In the genomic region with DNA sequence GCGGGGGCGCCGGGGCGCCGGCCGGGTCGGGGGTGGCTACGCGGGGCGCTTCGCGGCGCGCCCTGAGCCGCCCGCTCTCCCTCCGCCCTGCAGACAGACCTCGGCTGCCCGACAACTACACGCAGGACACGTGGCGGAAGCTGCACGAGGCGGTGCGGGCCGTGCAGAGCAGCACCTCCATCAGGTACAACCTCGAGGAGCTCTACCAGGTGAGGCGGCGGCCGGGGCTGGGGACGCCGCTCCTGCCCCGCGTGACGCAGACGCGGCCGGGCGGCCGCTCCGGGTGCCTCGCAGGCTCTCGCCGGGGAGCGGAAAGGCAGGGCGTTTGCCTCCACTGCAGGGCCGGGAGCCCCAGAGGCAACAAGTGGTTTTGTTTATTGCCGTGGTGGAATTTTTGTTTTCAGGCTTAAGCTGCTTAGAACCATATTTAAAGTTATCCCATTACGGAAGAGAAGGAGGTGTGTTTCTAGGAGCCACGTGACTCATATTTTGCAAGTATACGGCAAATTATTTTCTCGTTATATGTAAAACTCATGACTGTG, we compare ENCODE assay signal across 1 cellular context.
TF ChIP-seq lines count a peak whose summit lies in the region.

No MANE protein-coding gene starts in this region.

TF ChIP-seq in HepG2, 621 proteins besides CTCF, POLR2A, EP300 and RAD21 (continued from another document and continues in another):
- TF ChIP-seq, protein P1, sequence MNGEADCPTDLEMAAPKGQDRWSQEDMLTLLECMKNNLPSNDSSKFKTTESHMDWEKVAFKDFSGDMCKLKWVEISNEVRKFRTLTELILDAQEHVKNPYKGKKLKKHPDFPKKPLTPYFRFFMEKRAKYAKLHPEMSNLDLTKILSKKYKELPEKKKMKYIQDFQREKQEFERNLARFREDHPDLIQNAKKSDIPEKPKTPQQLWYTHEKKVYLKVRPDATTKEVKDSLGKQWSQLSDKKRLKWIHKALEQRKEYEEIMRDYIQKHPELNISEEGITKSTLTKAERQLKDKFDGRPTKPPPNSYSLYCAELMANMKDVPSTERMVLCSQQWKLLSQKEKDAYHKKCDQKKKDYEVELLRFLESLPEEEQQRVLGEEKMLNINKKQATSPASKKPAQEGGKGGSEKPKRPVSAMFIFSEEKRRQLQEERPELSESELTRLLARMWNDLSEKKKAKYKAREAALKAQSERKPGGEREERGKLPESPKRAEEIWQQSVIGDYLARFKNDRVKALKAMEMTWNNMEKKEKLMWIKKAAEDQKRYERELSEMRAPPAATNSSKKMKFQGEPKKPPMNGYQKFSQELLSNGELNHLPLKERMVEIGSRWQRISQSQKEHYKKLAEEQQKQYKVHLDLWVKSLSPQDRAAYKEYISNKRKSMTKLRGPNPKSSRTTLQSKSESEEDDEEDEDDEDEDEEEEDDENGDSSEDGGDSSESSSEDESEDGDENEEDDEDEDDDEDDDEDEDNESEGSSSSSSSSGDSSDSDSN (CRISPR knock-in tag; IDR thresholded peaks at IDR 0.05): peak; percentile 73; the same call in 1 of the 2 replicates
- TF ChIP-seq TOE1 (CRISPR knock-in tag; IDR thresholded peaks at IDR 0.05) (peak; percentile 64; the same call in 1 of the 2 replicates), ZNF253 (CRISPR knock-in tag; IDR thresholded peaks at IDR 0.05; ENCODE audit: borderline replicate concordance) (0 out of 2 replicates have a peak, but pooled peaks have one; percentile 74), HNRNPL (IDR thresholded peaks at IDR 0.05; ENCODE audit: low read depth, low read length) (no peak), PHF21A (CRISPR knock-in tag; IDR thresholded peaks at IDR 0.05) (no peak), ZNF138 (CRISPR knock-in tag; IDR thresholded peaks at IDR 0.05; ENCODE audit: low read depth) (0 out of 2 replicates have a peak, but pooled peaks have one; percentile 61), ZSCAN25 (CRISPR knock-in tag; IDR thresholded peaks at IDR 0.05) (no peak), RARG (CRISPR knock-in tag; IDR thresholded peaks at IDR 0.05; ENCODE audit: low read depth) (no peak), GLI4 (CRISPR knock-in tag; IDR thresholded peaks at IDR 0.05; ENCODE audit: borderline replicate concordance) (no peak), MED8 (CRISPR knock-in tag; IDR thresholded peaks at IDR 0.05; ENCODE audit: insufficient replicate concordance) (no peak), FIP1L1 (IDR thresholded peaks at IDR 0.05; ENCODE audit: borderline replicate concordance, insufficient read depth, low read depth, low read length) (no peak), CC2D1A (CRISPR knock-in tag; IDR thresholded peaks at IDR 0.05) (no peak), TCF12 (IDR thresholded peaks at IDR 0.05) (no peak), TCF12 (CRISPR knock-in tag; IDR thresholded peaks at IDR 0.05) (no peak), MEIS2 (CRISPR knock-in tag; IDR thresholded peaks at IDR 0.05) (peak; percentile 66; the same call in 1 of the 2 replicates), ZC3H4 (CRISPR knock-in tag; IDR thresholded peaks at IDR 0.05; ENCODE audit: borderline replicate concordance) (no peak), IKZF1 (IDR thresholded peaks at IDR 0.05) (no peak), SRSF1 (optimal IDR thresholded peaks at IDR 0.05; ENCODE audit: low read depth, low read length) (no peak), ZNF598 (CRISPR knock-in tag; IDR thresholded peaks at IDR 0.05; ENCODE audit: borderline replicate concordance) (no peak), NFKB2 (CRISPR knock-in tag; IDR thresholded peaks at IDR 0.05; ENCODE audit: borderline replicate concordance) (peak; percentile 91), ZNF562 (CRISPR knock-in tag; IDR thresholded peaks at IDR 0.05; ENCODE audit: borderline replicate concordance) (0 out of 2 replicates have a peak, but pooled peaks have one; percentile 16), MEF2D (CRISPR knock-in tag; IDR thresholded peaks at IDR 0.05) (no peak), SP2 (CRISPR knock-in tag; IDR thresholded peaks at IDR 0.05) (0 out of 2 replicates have a peak, but pooled peaks have one; percentile 33), ZNF496 (CRISPR knock-in tag; IDR thresholded peaks at IDR 0.05; ENCODE audit: insufficient replicate concordance) (no peak), HMG20A (CRISPR knock-in tag; IDR thresholded peaks at IDR 0.05; ENCODE audit: borderline replicate concordance) (no peak), RFXANK (CRISPR knock-in tag; IDR thresholded peaks at IDR 0.05) (no peak), FOXC1 (CRISPR knock-in tag; IDR thresholded peaks at IDR 0.05; ENCODE audit: borderline replicate concordance) (no peak; the same call in 1 of the 2 replicates)
- TF ChIP-seq, protein P2, sequence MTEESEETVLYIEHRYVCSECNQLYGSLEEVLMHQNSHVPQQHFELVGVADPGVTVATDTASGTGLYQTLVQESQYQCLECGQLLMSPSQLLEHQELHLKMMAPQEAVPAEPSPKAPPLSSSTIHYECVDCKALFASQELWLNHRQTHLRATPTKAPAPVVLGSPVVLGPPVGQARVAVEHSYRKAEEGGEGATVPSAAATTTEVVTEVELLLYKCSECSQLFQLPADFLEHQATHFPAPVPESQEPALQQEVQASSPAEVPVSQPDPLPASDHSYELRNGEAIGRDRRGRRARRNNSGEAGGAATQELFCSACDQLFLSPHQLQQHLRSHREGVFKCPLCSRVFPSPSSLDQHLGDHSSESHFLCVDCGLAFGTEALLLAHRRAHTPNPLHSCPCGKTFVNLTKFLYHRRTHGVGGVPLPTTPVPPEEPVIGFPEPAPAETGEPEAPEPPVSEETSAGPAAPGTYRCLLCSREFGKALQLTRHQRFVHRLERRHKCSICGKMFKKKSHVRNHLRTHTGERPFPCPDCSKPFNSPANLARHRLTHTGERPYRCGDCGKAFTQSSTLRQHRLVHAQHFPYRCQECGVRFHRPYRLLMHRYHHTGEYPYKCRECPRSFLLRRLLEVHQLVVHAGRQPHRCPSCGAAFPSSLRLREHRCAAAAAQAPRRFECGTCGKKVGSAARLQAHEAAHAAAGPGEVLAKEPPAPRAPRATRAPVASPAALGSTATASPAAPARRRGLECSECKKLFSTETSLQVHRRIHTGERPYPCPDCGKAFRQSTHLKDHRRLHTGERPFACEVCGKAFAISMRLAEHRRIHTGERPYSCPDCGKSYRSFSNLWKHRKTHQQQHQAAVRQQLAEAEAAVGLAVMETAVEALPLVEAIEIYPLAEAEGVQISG (CRISPR knock-in tag; IDR thresholded peaks at IDR 0.05): peak; percentile 81
- TF ChIP-seq, protein P3, sequence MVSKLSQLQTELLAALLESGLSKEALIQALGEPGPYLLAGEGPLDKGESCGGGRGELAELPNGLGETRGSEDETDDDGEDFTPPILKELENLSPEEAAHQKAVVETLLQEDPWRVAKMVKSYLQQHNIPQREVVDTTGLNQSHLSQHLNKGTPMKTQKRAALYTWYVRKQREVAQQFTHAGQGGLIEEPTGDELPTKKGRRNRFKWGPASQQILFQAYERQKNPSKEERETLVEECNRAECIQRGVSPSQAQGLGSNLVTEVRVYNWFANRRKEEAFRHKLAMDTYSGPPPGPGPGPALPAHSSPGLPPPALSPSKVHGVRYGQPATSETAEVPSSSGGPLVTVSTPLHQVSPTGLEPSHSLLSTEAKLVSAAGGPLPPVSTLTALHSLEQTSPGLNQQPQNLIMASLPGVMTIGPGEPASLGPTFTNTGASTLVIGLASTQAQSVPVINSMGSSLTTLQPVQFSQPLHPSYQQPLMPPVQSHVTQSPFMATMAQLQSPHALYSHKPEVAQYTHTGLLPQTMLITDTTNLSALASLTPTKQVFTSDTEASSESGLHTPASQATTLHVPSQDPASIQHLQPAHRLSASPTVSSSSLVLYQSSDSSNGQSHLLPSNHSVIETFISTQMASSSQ (IDR thresholded peaks at IDR 0.05; ENCODE audit: low read depth): no peak
- TF ChIP-seq, protein P3 (CRISPR knock-in tag; IDR thresholded peaks at IDR 0.05; ENCODE audit: borderline replicate concordance): no peak
- TF ChIP-seq, protein P4, sequence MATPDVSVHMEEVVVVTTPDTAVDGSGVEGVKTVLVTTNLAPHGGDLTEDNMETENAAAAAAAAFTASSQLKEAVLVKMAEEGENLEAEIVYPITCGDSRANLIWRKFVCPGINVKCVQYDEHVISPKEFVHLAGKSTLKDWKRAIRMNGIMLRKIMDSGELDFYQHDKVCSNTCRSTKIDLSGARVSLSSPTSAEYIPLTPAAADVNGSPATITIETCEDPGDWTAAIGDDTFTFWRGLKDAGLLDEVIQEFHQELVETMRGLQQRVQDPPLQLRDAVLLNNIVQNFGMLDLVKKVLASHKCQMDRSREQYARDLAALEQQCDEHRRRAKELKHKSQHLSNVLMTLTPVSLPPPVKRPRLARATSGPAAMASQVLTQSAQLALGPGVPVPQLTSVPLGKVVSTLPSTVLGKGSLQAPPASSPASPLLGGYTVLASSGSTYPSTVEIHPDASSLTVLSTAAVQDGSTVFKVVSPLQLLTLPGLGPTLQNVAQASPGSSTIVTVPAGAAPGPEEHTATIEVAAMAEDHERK (CRISPR knock-in tag; IDR thresholded peaks at IDR 0.05; ENCODE audit: low read depth): no peak
- TF ChIP-seq, protein P5, sequence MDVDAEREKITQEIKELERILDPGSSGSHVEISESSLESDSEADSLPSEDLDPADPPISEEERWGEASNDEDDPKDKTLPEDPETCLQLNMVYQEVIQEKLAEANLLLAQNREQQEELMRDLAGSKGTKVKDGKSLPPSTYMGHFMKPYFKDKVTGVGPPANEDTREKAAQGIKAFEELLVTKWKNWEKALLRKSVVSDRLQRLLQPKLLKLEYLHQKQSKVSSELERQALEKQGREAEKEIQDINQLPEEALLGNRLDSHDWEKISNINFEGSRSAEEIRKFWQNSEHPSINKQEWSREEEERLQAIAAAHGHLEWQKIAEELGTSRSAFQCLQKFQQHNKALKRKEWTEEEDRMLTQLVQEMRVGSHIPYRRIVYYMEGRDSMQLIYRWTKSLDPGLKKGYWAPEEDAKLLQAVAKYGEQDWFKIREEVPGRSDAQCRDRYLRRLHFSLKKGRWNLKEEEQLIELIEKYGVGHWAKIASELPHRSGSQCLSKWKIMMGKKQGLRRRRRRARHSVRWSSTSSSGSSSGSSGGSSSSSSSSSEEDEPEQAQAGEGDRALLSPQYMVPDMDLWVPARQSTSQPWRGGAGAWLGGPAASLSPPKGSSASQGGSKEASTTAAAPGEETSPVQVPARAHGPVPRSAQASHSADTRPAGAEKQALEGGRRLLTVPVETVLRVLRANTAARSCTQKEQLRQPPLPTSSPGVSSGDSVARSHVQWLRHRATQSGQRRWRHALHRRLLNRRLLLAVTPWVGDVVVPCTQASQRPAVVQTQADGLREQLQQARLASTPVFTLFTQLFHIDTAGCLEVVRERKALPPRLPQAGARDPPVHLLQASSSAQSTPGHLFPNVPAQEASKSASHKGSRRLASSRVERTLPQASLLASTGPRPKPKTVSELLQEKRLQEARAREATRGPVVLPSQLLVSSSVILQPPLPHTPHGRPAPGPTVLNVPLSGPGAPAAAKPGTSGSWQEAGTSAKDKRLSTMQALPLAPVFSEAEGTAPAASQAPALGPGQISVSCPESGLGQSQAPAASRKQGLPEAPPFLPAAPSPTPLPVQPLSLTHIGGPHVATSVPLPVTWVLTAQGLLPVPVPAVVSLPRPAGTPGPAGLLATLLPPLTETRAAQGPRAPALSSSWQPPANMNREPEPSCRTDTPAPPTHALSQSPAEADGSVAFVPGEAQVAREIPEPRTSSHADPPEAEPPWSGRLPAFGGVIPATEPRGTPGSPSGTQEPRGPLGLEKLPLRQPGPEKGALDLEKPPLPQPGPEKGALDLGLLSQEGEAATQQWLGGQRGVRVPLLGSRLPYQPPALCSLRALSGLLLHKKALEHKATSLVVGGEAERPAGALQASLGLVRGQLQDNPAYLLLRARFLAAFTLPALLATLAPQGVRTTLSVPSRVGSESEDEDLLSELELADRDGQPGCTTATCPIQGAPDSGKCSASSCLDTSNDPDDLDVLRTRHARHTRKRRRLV (CRISPR knock-in tag; IDR thresholded peaks at IDR 0.05): no peak
- TF ChIP-seq, protein P6, sequence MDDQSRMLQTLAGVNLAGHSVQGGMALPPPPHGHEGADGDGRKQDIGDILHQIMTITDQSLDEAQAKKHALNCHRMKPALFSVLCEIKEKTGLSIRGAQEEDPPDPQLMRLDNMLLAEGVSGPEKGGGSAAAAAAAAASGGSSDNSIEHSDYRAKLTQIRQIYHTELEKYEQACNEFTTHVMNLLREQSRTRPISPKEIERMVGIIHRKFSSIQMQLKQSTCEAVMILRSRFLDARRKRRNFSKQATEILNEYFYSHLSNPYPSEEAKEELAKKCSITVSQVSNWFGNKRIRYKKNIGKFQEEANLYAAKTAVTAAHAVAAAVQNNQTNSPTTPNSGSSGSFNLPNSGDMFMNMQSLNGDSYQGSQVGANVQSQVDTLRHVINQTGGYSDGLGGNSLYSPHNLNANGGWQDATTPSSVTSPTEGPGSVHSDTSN (CRISPR knock-in tag; IDR thresholded peaks at IDR 0.05; ENCODE audit: borderline replicate concordance): no peak
- TF ChIP-seq, protein P7, sequence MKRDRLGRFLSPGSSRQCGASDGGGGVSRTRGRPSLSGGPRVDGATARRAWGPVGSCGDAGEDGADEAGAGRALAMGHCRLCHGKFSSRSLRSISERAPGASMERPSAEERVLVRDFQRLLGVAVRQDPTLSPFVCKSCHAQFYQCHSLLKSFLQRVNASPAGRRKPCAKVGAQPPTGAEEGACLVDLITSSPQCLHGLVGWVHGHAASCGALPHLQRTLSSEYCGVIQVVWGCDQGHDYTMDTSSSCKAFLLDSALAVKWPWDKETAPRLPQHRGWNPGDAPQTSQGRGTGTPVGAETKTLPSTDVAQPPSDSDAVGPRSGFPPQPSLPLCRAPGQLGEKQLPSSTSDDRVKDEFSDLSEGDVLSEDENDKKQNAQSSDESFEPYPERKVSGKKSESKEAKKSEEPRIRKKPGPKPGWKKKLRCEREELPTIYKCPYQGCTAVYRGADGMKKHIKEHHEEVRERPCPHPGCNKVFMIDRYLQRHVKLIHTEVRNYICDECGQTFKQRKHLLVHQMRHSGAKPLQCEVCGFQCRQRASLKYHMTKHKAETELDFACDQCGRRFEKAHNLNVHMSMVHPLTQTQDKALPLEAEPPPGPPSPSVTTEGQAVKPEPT (CRISPR knock-in tag; IDR thresholded peaks at IDR 0.05; ENCODE audit: low read depth): no peak
